8 cellular contexts compared by ENCODE assay signal in genomic region chr19:49442793-49443365, GRCh38. TPM values are rescaled to one million over a fixed set of nuclear protein-coding genes. Genes with fewer than 3 reads are reported as not detected.
DNase-seq lines count a peak whose midpoint lies in the region; ATAC-seq, FAIRE-seq and TF ChIP-seq lines count a peak whose summit lies in the region.

No MANE protein-coding gene starts in this region.

- peak; percentile 89 for FAIRE-seq in endothelial cell of umbilical vein (lab: Jason Lieb, UNC)

- no peaks in the 10 kb centered on the region for H3K79me2 ChIP-seq in endothelial cell of umbilical vein (ENCODE audit: control insufficient read depth, insufficient read depth, low read length)

- no peak for TF ChIP-seq POLR2A in endothelial cell of umbilical vein (IDR thresholded peaks at IDR 0.05; ENCODE audit: low read depth, low read length)

- H3K27ac ChIP-seq in endothelial cell of umbilical vein (ENCODE audit: insufficient read depth, low read depth, low read length) (no peak overlapping the region), subcutaneous abdominal adipose tissue (ENCODE audit: low read depth, low read length) (peak overlapping the region; percentile 67)

- H3K4me1 ChIP-seq in endothelial cell of umbilical vein (ENCODE audit: control insufficient read depth, extremely low read depth, insufficient read depth, low read length) (no peaks in the 10 kb centered on the region), mononuclear cell (ENCODE audit: insufficient read depth, low read length) (peaks cover 38% of the 10 kb centered on the region), subcutaneous abdominal adipose tissue (ENCODE audit: control insufficient read depth in 5 of 5, insufficient read depth in 5 of 5, low read length in 5 of 5) (peaks cover 3 to 39% (median 22%) of the 10 kb centered on the region in 5 donors)

- DNase-seq in NCI-H2081 (lab: John Stamatoyannopoulos, UW) (peak; percentile 29 to 45), NCI-H2081 treated with DMSO at 0.1 percent for 48 hours (lab: John Stamatoyannopoulos, UW) (no peak), NCI-H345 (lab: John Stamatoyannopoulos, UW) (peak; percentile 94), endothelial cell of umbilical vein (ENCODE audit: low read depth, low spot score) (peak; percentile 83)
- DNase-seq in activated CD4-positive, alpha-beta T cell treated with anti-CD3 and anti-CD28 coated beads, Interleukin-2, amount 50 U/mL, for 48 hours, result peak; percentile 76 to 83

- POLR2A ChIA-PET in endothelial cell of umbilical vein (lab: Charles Lee), result no interaction called here

- CTCF ChIA-PET in endothelial cell of umbilical vein (lab: Charles Lee), result interaction anchor here (0.5 to 2.8 kb wide), 14 partner anchors 8 to 683 kb away, joined by 3 to 11 read pairs (median 3); partner anchors contain the start of genes FLT3LG, GFY, PIH1D1 and TEAD2

- dilution Hi-C loops in endothelial cell of umbilical vein (cut with MboI; ENCODE audit: extremely low pct_ligation_motif_present, low sequenced_read_pairs), result no loop called here

- H3K4me2 ChIP-seq in endothelial cell of umbilical vein (ENCODE audit: insufficient read depth, low read length), result peak overlapping the region; percentile 80

- H3K27me3 ChIP-seq in endothelial cell of umbilical vein (ENCODE audit: control insufficient read depth in 2 of 2, insufficient read depth in 2 of 2, low read length in 2 of 2) (peaks cover 35 to 43% of the 10 kb centered on the region in 2 experiments), mononuclear cell (ENCODE audit: insufficient read depth, low read length) (peaks cover 43% of the 10 kb centered on the region), subcutaneous abdominal adipose tissue (ENCODE audit: control insufficient read depth in 5 of 5, insufficient read depth in 4 of 5, low read length in 5 of 5) (peaks cover 22 to 34% (median 27%) of the 10 kb centered on the region in 5 donors)

- ATAC-seq in HG02943 (IDR thresholded peaks at IDR 0.05; ENCODE audit: low read depth, unreplicated experiment), result peak; percentile 10

- H3K9me3 ChIP-seq in endothelial cell of umbilical vein (replicated peaks; ENCODE audit: control insufficient read depth, insufficient read depth, low read length), result no peaks in the 10 kb centered on the region
- H3K9me3 ChIP-seq in mononuclear cell (ENCODE audit: low read depth, low read length), result no peaks in the 10 kb centered on the region
- no peaks in the 10 kb centered on the region for H3K9me3 ChIP-seq in subcutaneous abdominal adipose tissue (ENCODE audit: control insufficient read depth in 5 of 5, low read length in 5 of 5)

- TF ChIP-seq CTCF in endothelial cell of umbilical vein (IDR thresholded peaks at IDR 0.05; ENCODE audit: extremely low read depth in 1 of 2, insufficient read depth in 1 of 2, low read depth in 1 of 2, low read length in 2 of 2), result no peak

- no peaks in the 10 kb centered on the region for H4K20me1 ChIP-seq in endothelial cell of umbilical vein (replicated peaks; ENCODE audit: control insufficient read depth, extremely low read depth, insufficient read depth, low read length)

- H3K4me3 ChIP-seq in endothelial cell of umbilical vein (replicated peaks in 1 of 3; ENCODE audit: insufficient read depth in 1 of 3, low read depth in 1 of 3, low read length in 3 of 3) (peak overlapping the region; percentile 58 to 78 (median 65)), mononuclear cell (ENCODE audit: low read length) (peak overlapping the region; percentile 51), subcutaneous abdominal adipose tissue (ENCODE audit: low read depth in 1 of 5, low read length in 5 of 5) (peak overlapping the region; percentile 58 to 82 (median 76))

- no peaks in the 10 kb centered on the region for H3K36me3 ChIP-seq in endothelial cell of umbilical vein (ENCODE audit: control insufficient read depth in 2 of 2, extremely low read depth in 1 of 2, insufficient read depth in 2 of 2, low read length in 2 of 2)
- H3K36me3 ChIP-seq in subcutaneous abdominal adipose tissue (ENCODE audit: control insufficient read depth in 5 of 5, insufficient read depth in 5 of 5, low read length in 5 of 5), result peaks cover 0 to 9% (median 3%) of the 10 kb centered on the region in 5 donors

- intact Hi-C loops in endothelial cell of umbilical vein (cut with micrococcal nuclease), result loop anchor here (1.0 kb wide), 5 partner anchors 8 to 217 kb away; partner anchors contain the start of genes DKKL1 and PIH1D1

- H3K9ac ChIP-seq in endothelial cell of umbilical vein (replicated peaks; ENCODE audit: extremely low read depth, insufficient read depth, low read length) (peak overlapping the region; percentile 24), subcutaneous abdominal adipose tissue (ENCODE audit: low read length in 5 of 5) (peak overlapping the region in 4 of 5 donors; percentile 48 to 71 (median 61))

- no peaks in the 10 kb centered on the region for H3K9me1 ChIP-seq in endothelial cell of umbilical vein (replicated peaks; ENCODE audit: control insufficient read depth, extremely low read depth, insufficient read depth, low read length)

- peak overlapping the region; percentile 96 for H2AFZ ChIP-seq in endothelial cell of umbilical vein (ENCODE audit: low read depth, low read length)

- no TSS peak for BruUV-seq in endothelial cell of umbilical vein (replicated peaks; lab: Mats Ljungman, UMichigan)

TF ChIP-seq in endothelial cell of umbilical vein, 7 proteins besides CTCF, POLR2A, EP300 and RAD21 (continues in another document):
- TF ChIP-seq MYC (IDR thresholded peaks at IDR 0.05; ENCODE audit: low read depth, low read length) (no peak), EZH2 (IDR thresholded peaks at IDR 0.05; ENCODE audit: borderline replicate concordance, low read depth, low read length, severe bottlenecking) (no peak), FOS (IDR thresholded peaks at IDR 0.05; ENCODE audit: borderline replicate concordance, insufficient read depth, low read length) (no peak), MAX (IDR thresholded peaks at IDR 0.05; ENCODE audit: insufficient read depth, insufficient read length) (no peak), POLR2AphosphoS5 (IDR thresholded peaks at IDR 0.05; ENCODE audit: insufficient read depth, low read depth, low read length) (no peak), GATA2 (IDR thresholded peaks at IDR 0.05; ENCODE audit: insufficient read depth, insufficient read length, low read depth, low read length) (no peak)

RNA-seq across cellular contexts. Expression of gene SLC17A7, which starts 1.6 kb away (rescaled TPM):
- total RNA-seq in endothelial cell of umbilical vein (0.13 and 0.25 TPM in 2 replicates), mononuclear cell (not detected)
- 0.06 and 0.07 TPM in 2 replicates for polyA plus RNA-seq in endothelial cell of umbilical vein
- 0.04 TPM in 1 of 2 replicates, not detected in the other for polyA plus RNA-seq in endothelial cell of umbilical vein (2011; cell fraction: cytosol; rRNA removed)
- polyA plus RNA-seq in endothelial cell of umbilical vein (2011; cell fraction: nucleus; rRNA removed), result 0.20 and 0.25 TPM in 2 replicates
- 0.05 and 0.14 TPM in 2 replicates for polyA plus RNA-seq in endothelial cell of umbilical vein (2012)
- polyA minus RNA-seq in endothelial cell of umbilical vein, result 0.08 and 0.22 TPM in 2 replicates
- polyA minus RNA-seq in endothelial cell of umbilical vein (2011; cell fraction: cytosol; rRNA and poly(A)+ RNA removed), result not detected
- not detected in 2 replicates for polyA minus RNA-seq in endothelial cell of umbilical vein (2011; cell fraction: nucleus; rRNA and poly(A)+ RNA removed)

RNA-seq across cellular contexts. Expression of gene PIH1D1, which starts 8.7 kb away (rescaled TPM):
- total RNA-seq in endothelial cell of umbilical vein (84.1 and 86.9 TPM in 2 replicates), mononuclear cell (45.2 TPM)
- polyA plus RNA-seq in endothelial cell of umbilical vein, result 72.6 and 83.2 TPM in 2 replicates
- polyA plus RNA-seq in endothelial cell of umbilical vein (2011; cell fraction: cytosol; rRNA removed), result 74.4 and 86.3 TPM in 2 replicates
- 157 and 167 TPM in 2 replicates for polyA plus RNA-seq in endothelial cell of umbilical vein (2011; cell fraction: nucleus; rRNA removed)
- 70.0 and 77.4 TPM in 2 replicates for polyA plus RNA-seq in endothelial cell of umbilical vein (2012)
- 54.1 and 61.6 TPM in 2 replicates for polyA minus RNA-seq in endothelial cell of umbilical vein
- 43.3 TPM for polyA minus RNA-seq in endothelial cell of umbilical vein (2011; cell fraction: cytosol; rRNA and poly(A)+ RNA removed)
- polyA minus RNA-seq in endothelial cell of umbilical vein (2011; cell fraction: nucleus; rRNA and poly(A)+ RNA removed), result 25.5 and 29.6 TPM in 2 replicates

RNA-seq across cellular contexts. Expression of gene ALDH16A1, which starts 10.1 kb away (rescaled TPM):
- 27.6 and 38.8 TPM in 2 replicates for total RNA-seq in endothelial cell of umbilical vein
- polyA plus RNA-seq in endothelial cell of umbilical vein, result 33.2 and 42.3 TPM in 2 replicates
- 17.0 and 22.3 TPM in 2 replicates for polyA plus RNA-seq in endothelial cell of umbilical vein (2011; cell fraction: cytosol; rRNA removed)
- polyA plus RNA-seq in endothelial cell of umbilical vein (2011; cell fraction: nucleus; rRNA removed), result 34.5 and 40.5 TPM in 2 replicates
- 16.3 and 21.0 TPM in 2 replicates for polyA plus RNA-seq in endothelial cell of umbilical vein (2012)
- polyA minus RNA-seq in endothelial cell of umbilical vein, result 12.9 and 21.3 TPM in 2 replicates
- 31.6 TPM for polyA minus RNA-seq in endothelial cell of umbilical vein (2011; cell fraction: cytosol; rRNA and poly(A)+ RNA removed)
- 7.4 and 18.8 TPM in 2 replicates for polyA minus RNA-seq in endothelial cell of umbilical vein (2011; cell fraction: nucleus; rRNA and poly(A)+ RNA removed)
- total RNA-seq in mononuclear cell, result 13.7 TPM

RNA-seq across cellular contexts. Expression of gene GFY, which starts 17.7 kb away (rescaled TPM):
- not detected in 2 replicates for total RNA-seq in endothelial cell of umbilical vein
- not detected in 2 replicates for polyA plus RNA-seq in endothelial cell of umbilical vein
- polyA plus RNA-seq in endothelial cell of umbilical vein (2011; cell fraction: cytosol; rRNA removed), result not detected in 2 replicates
- polyA plus RNA-seq in endothelial cell of umbilical vein (2011; cell fraction: nucleus; rRNA removed), result not detected in 2 replicates
- polyA plus RNA-seq in endothelial cell of umbilical vein (2012), result not detected in 2 replicates
- polyA minus RNA-seq in endothelial cell of umbilical vein, result not detected in 2 replicates
- not detected for polyA minus RNA-seq in endothelial cell of umbilical vein (2011; cell fraction: cytosol; rRNA and poly(A)+ RNA removed)
- not detected in 2 replicates for polyA minus RNA-seq in endothelial cell of umbilical vein (2011; cell fraction: nucleus; rRNA and poly(A)+ RNA removed)
- total RNA-seq in mononuclear cell, result not detected

RNA-seq across cellular contexts. Expression of gene PTH2, which starts 19.6 kb away (rescaled TPM):
- not detected in 2 replicates for total RNA-seq in endothelial cell of umbilical vein
- polyA plus RNA-seq in endothelial cell of umbilical vein, result not detected in 2 replicates
- polyA plus RNA-seq in endothelial cell of umbilical vein (2011; cell fraction: cytosol; rRNA removed), result not detected in 2 replicates
- not detected in 2 replicates for polyA plus RNA-seq in endothelial cell of umbilical vein (2011; cell fraction: nucleus; rRNA removed)
- not detected in 2 replicates for polyA plus RNA-seq in endothelial cell of umbilical vein (2012)
- polyA minus RNA-seq in endothelial cell of umbilical vein, result not detected in 2 replicates
- not detected for polyA minus RNA-seq in endothelial cell of umbilical vein (2011; cell fraction: cytosol; rRNA and poly(A)+ RNA removed)
- not detected in 2 replicates for polyA minus RNA-seq in endothelial cell of umbilical vein (2011; cell fraction: nucleus; rRNA and poly(A)+ RNA removed)
- not detected for total RNA-seq in mononuclear cell
